ENCODE assay signal across 23 cellular contexts in genomic region chr11:1446623-1447022, GRCh38.
"Had no signal": no experiment of that assay in that cellular context is flagged by ENCODE, and none has a peak within 500 bp of the region (broad histone marks: within the 10 kb centered on the region; RNA-seq: fewer than 3 reads in every experiment).

No MANE protein-coding gene starts in this region.

- H3K4me1 ChIP-seq: left ventricle myocardium inferior, right atrium auricular region, right lobe of liver, uterus had no signal

- DNase-seq: islet precursor cell; left ventricle myocardium inferior; naive B cell; natural killer cell; nephron progenitor cell; ovary; right lobe of liver; stimulated activated CD4-positive, alpha-beta T cell treated with anti-CD3 and anti-CD28 coated beads, Interleukin-1b, Interleukin-23, amount 100 ng/mL, for 48 hours; stimulated activated CD4-positive, alpha-beta T cell treated with anti-CD3 and anti-CD28 coated beads, Interleukin-2, amount 100 ng/mL, for 48 hours; stimulated activated CD4-positive, alpha-beta T cell treated with anti-CD3 and anti-CD28 coated beads, Interleukin-4, amount 100 ng/mL, for 4 hours; stimulated activated CD8-positive, alpha-beta memory T cell treated with anti-CD3 and anti-CD28 coated beads, Interleukin-4, amount 100 ng/mL, for 48 hours; stimulated activated naive CD4-positive, alpha-beta T cell treated with Interleukin-2 at 50 U/mL for 16 hours; stimulated activated naive CD8-positive, alpha-beta T cell treated with anti-CD3 and anti-CD28 coated beads, Interleukin-15, amount 100 ng/mL, for 72 hours; uterus had no signal

- H3K9ac ChIP-seq: neural progenitor cell had no signal

- H3K36me3 ChIP-seq: left ventricle myocardium inferior, neural progenitor cell, ovary, right atrium auricular region, right lobe of liver, uterus had no signal

- H3K9me3 Mint-ChIP-seq: mesothelial cell of epicardium; naive B cell; natural killer cell; nephron progenitor cell; neural progenitor cell; stimulated activated memory B cell treated with anti-CD40 and anti-IgM and Interleukin-4, amounts not matched to agents 10 μg/mL and 1 μg/mL and 100 μg/mL, for 72 hours; stimulated activated naive CD8-positive, alpha-beta T cell treated with anti-CD3 and anti-CD28 coated beads, Interleukin-15, amount 100 ng/mL, for 72 hours; type B pancreatic cell had no signal

- H3K27ac ChIP-seq: left ventricle myocardium inferior, neural progenitor cell, ovary, right atrium auricular region, right lobe of liver, uterus had no signal

- H3K4me3 Mint-ChIP-seq: mesothelial cell of epicardium; naive B cell; natural killer cell; nephron progenitor cell; neural progenitor cell; stimulated activated memory B cell treated with anti-CD40 and anti-IgM and Interleukin-4, amounts not matched to agents 10 μg/mL and 1 μg/mL and 100 μg/mL, for 72 hours; stimulated activated naive CD8-positive, alpha-beta T cell treated with anti-CD3 and anti-CD28 coated beads, Interleukin-15, amount 100 ng/mL, for 72 hours; type B pancreatic cell had no signal

- H3K36me3 Mint-ChIP-seq: mesothelial cell of epicardium; naive B cell; natural killer cell; neural progenitor cell; stimulated activated memory B cell treated with anti-CD40 and anti-IgM and Interleukin-4, amounts not matched to agents 10 μg/mL and 1 μg/mL and 100 μg/mL, for 72 hours; type B pancreatic cell had no signal

- H3K27ac Mint-ChIP-seq: mesothelial cell of epicardium; naive B cell; natural killer cell; nephron progenitor cell; neural progenitor cell; progenitor cell of endocrine pancreas; stimulated activated memory B cell treated with anti-CD40 and anti-IgM and Interleukin-4, amounts not matched to agents 10 μg/mL and 1 μg/mL and 100 μg/mL, for 72 hours; stimulated activated naive CD8-positive, alpha-beta T cell treated with anti-CD3 and anti-CD28 coated beads, Interleukin-15, amount 100 ng/mL, for 72 hours; type B pancreatic cell had no signal

- H3K27me3 ChIP-seq: neural progenitor cell, ovary, right atrium auricular region, right lobe of liver, tibial nerve, uterus had no signal

- H3K27me3 Mint-ChIP-seq: progenitor cell of endocrine pancreas; stimulated activated naive CD8-positive, alpha-beta T cell treated with anti-CD3 and anti-CD28 coated beads, Interleukin-15, amount 100 ng/mL, for 72 hours; type B pancreatic cell had no signal

- H3K9me3 ChIP-seq: left ventricle myocardium inferior, ovary, right atrium auricular region, right lobe of liver, tibial nerve, uterus had no signal

- H3K4me3 ChIP-seq: left ventricle myocardium inferior, lung, neural progenitor cell, ovary, right atrium auricular region, right lobe of liver, smooth muscle cell, tibial nerve, uterus had no signal

- H3K4me1 Mint-ChIP-seq: natural killer cell; nephron progenitor cell; neural progenitor cell; stimulated activated naive CD8-positive, alpha-beta T cell treated with anti-CD3 and anti-CD28 coated beads, Interleukin-15, amount 100 ng/mL, for 72 hours had no signal
